ENCODE assay signal across 20 cellular contexts in genomic region chr6:43940071-43940392, GRCh38.
DNase-seq lines count a peak whose midpoint lies in the region; ATAC-seq, FAIRE-seq and TF ChIP-seq lines count a peak whose summit lies in the region.
"Had no signal": no experiment of that assay in that cellular context is flagged by ENCODE, and none has a peak within 500 bp of the region (broad histone marks: within the 10 kb centered on the region; RNA-seq: fewer than 3 reads in every experiment).

No MANE protein-coding gene starts in this region.

- no peaks in the 10 kb centered on the region for H3K4me1 ChIP-seq in DND-41 (ENCODE audit: insufficient read depth, low read length)
- peaks cover 35 to 40% of the 10 kb centered on the region in 2 experiments for H3K4me1 ChIP-seq in K562 (replicated peaks in 1 of 2; ENCODE audit: control insufficient read depth in 2 of 2, insufficient read depth in 2 of 2, low read length in 2 of 2)
- no peaks in the 10 kb centered on the region for H3K4me1 ChIP-seq in small intestine (ENCODE audit: control insufficient read depth in 2 of 2, insufficient read depth in 1 of 2, low read depth in 1 of 2, low read length in 1 of 2)

- intact Hi-C loops in K562 (cut with micrococcal nuclease): no loop called here

- H3K36me3 Mint-ChIP-seq in osteocyte (ENCODE audit: unreplicated experiment) (no peaks in the 10 kb centered on the region), type B pancreatic cell (no peaks in the 10 kb centered on the region)
- H3K36me3 Mint-ChIP-seq: CD14-positive monocyte; CD8-positive, alpha-beta T cell had no signal

- H3K27ac Mint-ChIP-seq in osteocyte (ENCODE audit: unreplicated experiment): no peak overlapping the region
- H3K27ac Mint-ChIP-seq in type B pancreatic cell: no peak overlapping the region
- H3K27ac Mint-ChIP-seq: B cell; CD14-positive monocyte; CD8-positive, alpha-beta T cell had no signal

- CTCF ChIA-PET in K562 (lab: Yijun Ruan, JAX; ENCODE audit: low intra/inter-chr PET ratio): no interaction called here

- H3K9me3 ChIP-seq in DND-41 (ENCODE audit: insufficient read depth, low read length, severe bottlenecking) (peaks cover 7% of the 10 kb centered on the region), K562 (replicated peaks; ENCODE audit: control insufficient read depth, insufficient read depth, low read depth, low read length) (0 out of 2 replicates have a peak, but pooled peaks cover 2% of the 10 kb centered on the region), small intestine (ENCODE audit: control insufficient read depth, low read depth) (no peaks in the 10 kb centered on the region)

- H3K4me1 Mint-ChIP-seq in osteocyte (ENCODE audit: unreplicated experiment) (no peaks in the 10 kb centered on the region), type B pancreatic cell (ENCODE audit: unreplicated experiment) (peaks cover 26% of the 10 kb centered on the region)
- H3K4me1 Mint-ChIP-seq: B cell had no signal

- peaks cover 5% of the 10 kb centered on the region for H3K9me3 Mint-ChIP-seq in osteocyte (ENCODE audit: unreplicated experiment)
- no peaks in the 10 kb centered on the region for H3K9me3 Mint-ChIP-seq in type B pancreatic cell
- H3K9me3 Mint-ChIP-seq: CD8-positive, alpha-beta T cell had no signal

- H3K4me3 ChIP-seq in DND-41 (ENCODE audit: low read depth in 1 of 2, low read length in 2 of 2) (no peak overlapping the region), K562 (no peak overlapping the region), small intestine (ENCODE audit: low read depth in 1 of 2, low read length in 2 of 2) (no peak overlapping the region)
- H3K4me3 ChIP-seq: GM23248 had no signal

- 78% methylated on average over 2 of the region's 2 CpGs for WGBS in K562 (ENCODE audit: insufficient coverage, low coverage, missing lambda C conversion rate)
- WGBS in small intestine, 3 donors: 81 to 90% (median 81%) methylated on average over 2 of the region's 2 CpGs

- no peak overlapping the region for H3K27ac ChIP-seq in DND-41 (ENCODE audit: low read length)
- H3K27ac ChIP-seq in K562 (ENCODE audit: extremely low read depth, low read depth, low read length): no peak overlapping the region
- no peak overlapping the region for H3K27ac ChIP-seq in small intestine (ENCODE audit: low read depth in 1 of 2, low read length in 1 of 2)
- H3K27ac ChIP-seq: GM23248 had no signal

- no peak for TF ChIP-seq RAD21 in K562 (CRISPR knock-in tag; conservative IDR thresholded peaks at IDR 0.05 in 1 of 2, IDR thresholded peaks at IDR 0.05 in 1 of 2)

- H3K4me2 ChIP-seq in DND-41 (ENCODE audit: insufficient read depth, low read length) (no peak overlapping the region), K562 (ENCODE audit: insufficient read depth, low read length) (no peak overlapping the region)

- FAIRE-seq in K562 (lab: Jason Lieb, UNC) (no peak), small intestine (lab: Jason Lieb, UNC) (no peak)
- FAIRE-seq: A204.1, D721Med, GM12892, GM19239 had no signal

- H3K27me3 Mint-ChIP-seq in osteocyte (ENCODE audit: unreplicated experiment) (peaks cover 19% of the 10 kb centered on the region), type B pancreatic cell (peaks cover 10% of the 10 kb centered on the region)

- no TSS peak for BruUV-seq in K562 (replicated peaks; lab: Mats Ljungman, UMichigan)

- H3K27me3 ChIP-seq in DND-41 (ENCODE audit: insufficient read depth, low read length, poor library complexity) (no peaks in the 10 kb centered on the region), K562 (ENCODE audit: control insufficient read depth in 2 of 2, insufficient read depth in 2 of 2, low read length in 2 of 2) (no peaks in the 10 kb centered on the region), small intestine (ENCODE audit: control insufficient read depth in 2 of 2, insufficient read depth in 2 of 2, low read length in 2 of 2) (no peaks in the 10 kb centered on the region)

- H3K79me2 ChIP-seq in DND-41 (ENCODE audit: insufficient read depth, low read length) (no peaks in the 10 kb centered on the region), K562 (ENCODE audit: control insufficient read depth, insufficient read depth, low read length) (no peaks in the 10 kb centered on the region)

- no peak for TF ChIP-seq EP300 in K562 (IDR thresholded peaks at IDR 0.05; ENCODE audit: low read length)

- H3K9ac ChIP-seq in DND-41 (ENCODE audit: low read depth, low read length): no peak overlapping the region
- H3K9ac ChIP-seq in K562 (ENCODE audit: insufficient read depth in 1 of 2, low read depth in 2 of 2, low read length in 2 of 2): peak overlapping the region in 1 of 2 experiments; percentile 60; a peak in 3 of 4 replicates
- H3K9ac ChIP-seq: GM23248 had no signal

- H3K4me3 Mint-ChIP-seq in osteocyte (ENCODE audit: unreplicated experiment): no peak overlapping the region
- H3K4me3 Mint-ChIP-seq in type B pancreatic cell: no peak overlapping the region
- H3K4me3 Mint-ChIP-seq: B cell; CD14-positive monocyte; CD8-positive, alpha-beta T cell had no signal

- DNase-seq in DND-41 (peak; percentile 1), K562 (ENCODE audit: extremely low read depth in 1 of 4, low spot score in 3 of 4) (no peak), osteocyte (ENCODE audit: extremely low spot score, unreplicated experiment) (peak; percentile 46), type B pancreatic cell (ENCODE audit: extremely low spot score, unreplicated experiment) (peak; percentile 66), small intestine (no peak), NCI-H1105 treated with DMSO at 0.1 percent for 48 hours (lab: John Stamatoyannopoulos, UW) (no peak)
- DNase-seq in activated naive CD4-positive, alpha-beta T cell treated with Interleukin-2 at 50 U/mL for 16 hours: no peak
- DNase-seq: CD8-positive, alpha-beta T cell; COR-L47; DMS153; DMS79 treated with DMSO at 0.1 percent for 48 hours; GM23248; H7 had no signal

- ATAC-seq in DND-41 (ENCODE audit: insufficient read depth, low read depth): no peak
- no peak for ATAC-seq in K562
- ATAC-seq in GM19397 (IDR thresholded peaks at IDR 0.05; ENCODE audit: unreplicated experiment): no peak
- ATAC-seq: CD8-positive, alpha-beta T cell had no signal

- TF ChIP-seq CTCF in DND-41 (IDR thresholded peaks at IDR 0.05; ENCODE audit: borderline replicate concordance, extremely low read depth, low read length, poor library complexity, severe bottlenecking) (no peak), K562 (IDR thresholded peaks at IDR 0.05 in 2 of 3, conservative IDR thresholded peaks at IDR 0.05 in 1 of 3; ENCODE audit: insufficient read depth in 2 of 3, low read depth in 1 of 3, low read length in 3 of 3) (no peak), osteocyte (IDR thresholded peaks at IDR 0.05) (no peak), type B pancreatic cell (conservative IDR thresholded peaks at IDR 0.05) (no peak)

- H4K20me1 ChIP-seq in DND-41 (ENCODE audit: insufficient read depth, low read length) (0 out of 2 replicates have a peak, but pooled peaks cover 2% of the 10 kb centered on the region), K562 (replicated peaks; ENCODE audit: control insufficient read depth, insufficient read depth, low read length) (no peaks in the 10 kb centered on the region)

- POLR2A ChIA-PET in K562 (lab: Yijun Ruan, JAX): interaction anchor here (0.6 to 2.3 kb wide), 5 partner anchors 9 to 184 kb away, joined by 3 to 10 read pairs (median 3); no protein-coding TSS in a partner anchor

- H3K36me3 ChIP-seq in DND-41 (ENCODE audit: insufficient read depth, low read length) (no peaks in the 10 kb centered on the region), K562 (ENCODE audit: control insufficient read depth, insufficient read depth, low read length) (no peaks in the 10 kb centered on the region), small intestine (ENCODE audit: control insufficient read depth in 2 of 2, insufficient read depth in 2 of 2, low read length in 2 of 2) (no peaks in the 10 kb centered on the region)

- no peak for TF ChIP-seq POLR2A in K562 (conservative IDR thresholded peaks at IDR 0.05)

- H2AFZ ChIP-seq in DND-41 (ENCODE audit: low read depth, low read length): no peak overlapping the region
- peak overlapping the region; percentile 46; the same call in 1 of the 2 replicates for H2AFZ ChIP-seq in K562 (ENCODE audit: low read depth, low read length)
- H2AFZ ChIP-seq: GM23248 had no signal

- no peaks in the 10 kb centered on the region for H3K9me1 ChIP-seq in K562 (ENCODE audit: control insufficient read depth, insufficient read depth, low read length)

- in situ Hi-C loops in K562 (cut with MboI): no loop called here

TF ChIP-seq in K562, 482 proteins besides CTCF, POLR2A, EP300 and RAD21:
- TF ChIP-seq KLF1 (tag; IDR thresholded peaks at IDR 0.05): no peak
- no peak for TF ChIP-seq ZNF589 (CRISPR knock-in tag; IDR thresholded peaks at IDR 0.05; ENCODE audit: low read depth)
- no peak for TF ChIP-seq MTA1 (IDR thresholded peaks at IDR 0.05; ENCODE audit: borderline replicate concordance)
- no peak for TF ChIP-seq TARDBP (IDR thresholded peaks at IDR 0.05)
- no peak for TF ChIP-seq HCFC1 (IDR thresholded peaks at IDR 0.05; ENCODE audit: low read depth, low read length)
- TF ChIP-seq HDAC3 (IDR thresholded peaks at IDR 0.05; ENCODE audit: borderline replicate concordance, partially characterized antibody): no peak
- no peak for TF ChIP-seq MCM3 (IDR thresholded peaks at IDR 0.05)
- no peak for TF ChIP-seq CBFB (CRISPR knock-in tag; IDR thresholded peaks at IDR 0.05)

Comparison
In these comparisons a context has a peak if more than half of its experiments do, and no peak if none do; other contexts are left out.
1. DNase-seq: peak in DND-41 (single experiment), osteocyte (single experiment) and type B pancreatic cell (single experiment); none in K562 (0 of 4), activated naive CD4-positive, alpha-beta T cell treated with Interleukin-2 at 50 U/mL for 16 hours (single experiment), small intestine (single experiment) and NCI-H1105 treated with DMSO at 0.1 percent for 48 hours (single experiment).